Comparison of ENCODE assay signal across 10 cellular contexts in the genomic region with DNA sequence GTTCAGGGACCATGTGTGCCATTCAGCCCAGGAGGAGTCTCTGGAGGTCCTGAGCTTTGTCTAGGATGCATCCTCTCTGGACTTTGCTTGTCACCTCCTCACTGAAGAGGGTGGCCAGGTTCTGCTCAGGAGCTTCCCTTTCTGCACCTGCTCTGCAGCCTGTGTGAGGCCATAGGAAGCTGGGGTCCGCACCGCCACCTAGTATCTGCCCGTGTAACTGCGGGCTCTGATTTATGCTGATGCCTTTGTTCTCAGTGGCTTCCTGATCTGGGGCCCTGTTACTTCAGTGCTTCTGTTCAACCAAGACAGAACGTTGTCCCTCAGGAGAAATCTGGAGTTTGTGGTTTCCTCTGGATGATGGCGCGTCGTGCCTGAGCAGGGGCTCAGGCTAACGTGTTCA. TPM values are rescaled to one million over a fixed set of nuclear protein-coding genes. Genes with fewer than 3 reads are reported as not detected.
DNase-seq lines count a peak whose midpoint lies in the region; ATAC-seq and TF ChIP-seq lines count a peak whose summit lies in the region.
"Had no signal": no experiment of that assay in that cellular context is flagged by ENCODE, and none has a peak within 500 bp of the region (broad histone marks: within the 10 kb centered on the region; RNA-seq: fewer than 3 reads in every experiment).

No MANE protein-coding gene starts in this region.

- H4K20me1 ChIP-seq in mammary epithelial cell (ENCODE audit: insufficient read depth, low read length), result no peaks in the 10 kb centered on the region

- ATAC-seq in HG02981 (IDR thresholded peaks at IDR 0.05; ENCODE audit: unreplicated experiment), result no peak

- TF ChIP-seq CTCF in dorsolateral prefrontal cortex (IDR thresholded peaks at IDR 0.05 in 54 of 56, conservative IDR thresholded peaks at IDR 0.05 in 2 of 56; ENCODE audit: low read depth in 1 of 56, partially characterized antibody in 56 of 56) (no peak), mammary epithelial cell (conservative IDR thresholded peaks at IDR 0.05 in 1 of 2, IDR thresholded peaks at IDR 0.05 in 1 of 2; ENCODE audit: extremely low read depth in 1 of 2, insufficient read depth in 1 of 2, low read depth in 1 of 2, low read length in 2 of 2) (no peak)

- no peak overlapping the region for H3K9ac ChIP-seq in mammary epithelial cell (ENCODE audit: insufficient read depth, low read length)

- H3K27me3 ChIP-seq in dorsolateral prefrontal cortex, result no peaks in the 10 kb centered on the region
- no peaks in the 10 kb centered on the region for H3K27me3 ChIP-seq in mammary epithelial cell (ENCODE audit: insufficient read depth, low read length)
- H3K27me3 ChIP-seq: colonic mucosa had no signal

- peaks cover 10% of the 10 kb centered on the region for H3K9me3 ChIP-seq in mammary epithelial cell (replicated peaks; ENCODE audit: insufficient read depth, low read length)

- intact Hi-C loops in dorsolateral prefrontal cortex (cut with DNase I) (no loop called here), mammary epithelial cell (cut with micrococcal nuclease) (no loop called here)

- CTCF ChIA-PET in mammary epithelial cell (lab: Charles Lee; ENCODE audit: low non-redundant PET), result no interaction called here

- in situ Hi-C loops in mammary epithelial cell (cut with MboI; ENCODE audit: low sequenced_read_pairs in 2 of 2), result no loop called here

- H3K4me3 ChIP-seq in dorsolateral prefrontal cortex (no peak overlapping the region), mammary epithelial cell (replicated peaks in 1 of 3; ENCODE audit: insufficient read depth in 1 of 3, low read depth in 2 of 3, low read length in 3 of 3) (no peak overlapping the region)
- H3K4me3 ChIP-seq: colonic mucosa had no signal

- no peaks in the 10 kb centered on the region for H3K36me3 ChIP-seq in mammary epithelial cell (ENCODE audit: insufficient read depth, low read length)
- H3K36me3 ChIP-seq: colonic mucosa had no signal

- no peaks in the 10 kb centered on the region for H3K79me2 ChIP-seq in mammary epithelial cell (ENCODE audit: insufficient read depth, low read length)

- dilution Hi-C loops in mammary epithelial cell (cut with HindIII; ENCODE audit: low sequenced_read_pairs), result no loop called here

- H3K27ac ChIP-seq in dorsolateral prefrontal cortex, result no peak overlapping the region
- H3K27ac ChIP-seq in mammary epithelial cell (ENCODE audit: insufficient read depth, low read depth, low read length), result no peak overlapping the region
- H3K27ac ChIP-seq: colonic mucosa had no signal

- H3K4me2 ChIP-seq in mammary epithelial cell (ENCODE audit: insufficient read depth, low read depth, low read length), result no peak overlapping the region

- H2AFZ ChIP-seq in mammary epithelial cell (ENCODE audit: low read depth, low read length), result no peak overlapping the region

- no TSS peak for BruUV-seq in mammary epithelial cell (replicated peaks; lab: Mats Ljungman, UMichigan)

- WGBS in mammary epithelial cell (ENCODE audit: low coverage, missing lambda C conversion rate), result 80% methylated on average over 9 of the region's 9 CpGs

- H3K4me1 ChIP-seq in mammary epithelial cell (ENCODE audit: insufficient read depth, low read length), result no peaks in the 10 kb centered on the region
- H3K4me1 ChIP-seq: Caco-2, colonic mucosa had no signal

- DNase-seq in Daoy (ENCODE audit: low read depth), result peak; percentile 7
- DNase-seq in HT-29 (ENCODE audit: low spot score), result peak; percentile 9
- DNase-seq in ecto neural progenitor cell (ENCODE audit: low spot score), result peak; percentile 48
- no peak for DNase-seq in dorsolateral prefrontal cortex
- no peak for DNase-seq in mammary epithelial cell
- DNase-seq: activated CD8-positive, alpha-beta memory T cell treated with anti-CD3 and anti-CD28 coated beads, Interleukin-2, amount 50 U/mL, for 48 hours; Caco-2; colonic mucosa; NCI-H2171 had no signal

RNA-seq across cellular contexts. Expression of gene ZNF610, which starts 15.5 kb away (rescaled TPM):
- total RNA-seq in Daoy (2014; rRNA removed; shearing (Covaris generic)), result 3.8 and 6.5 TPM in 2 replicates
- not detected in 2 replicates for total RNA-seq in HT-29 (2014; rRNA removed; shearing (Covaris generic))
- total RNA-seq in dorsolateral prefrontal cortex, result 10 to 100 TPM in 79 of 120 experiments, 1 to 10 TPM in 41; 4.9 to 19.2 (median 10.9) TPM
- 1 to 10 TPM in 1 of 2 donors, under 1 TPM in 1; 0.64 to 4.8 TPM for total RNA-seq in mammary epithelial cell
- polyA plus RNA-seq in mammary epithelial cell, result 0.40 TPM
- polyA minus RNA-seq in mammary epithelial cell, result not detected

RNA-seq across cellular contexts. Expression of gene ZNF880, which starts 18.2 kb away (rescaled TPM):
- 15.6 and 24.1 TPM in 2 replicates for total RNA-seq in Daoy (2014; rRNA removed; shearing (Covaris generic))
- total RNA-seq in HT-29 (2014; rRNA removed; shearing (Covaris generic)), result not detected in 2 replicates
- total RNA-seq in dorsolateral prefrontal cortex (10 to 100 TPM; 22.0 to 43.6 (median 31.5) TPM), mammary epithelial cell (10 to 100 TPM; 12.9 to 30.0 TPM)
- polyA plus RNA-seq in mammary epithelial cell, result 17.8 TPM
- 3.2 TPM for polyA minus RNA-seq in mammary epithelial cell

RNA-seq across cellular contexts. Expression of gene ZNF528, which starts 46.1 kb away (rescaled TPM):
- 20.3 and 67.9 TPM in 2 replicates for total RNA-seq in Daoy (2014; rRNA removed; shearing (Covaris generic))
- total RNA-seq in HT-29 (2014; rRNA removed; shearing (Covaris generic)), result not detected in 2 replicates
- 100 to 1,000 TPM in 1 of 120 experiments, 10 to 100 TPM in 119; 47.0 to 103 (median 71.7) TPM for total RNA-seq in dorsolateral prefrontal cortex
- total RNA-seq in mammary epithelial cell, result 10 to 100 TPM; 16.1 to 28.8 TPM
- 1.3 TPM for polyA plus RNA-seq in mammary epithelial cell
- polyA minus RNA-seq in mammary epithelial cell, result not detected

RNA-seq across cellular contexts. Expression of gene ZNF480, which starts 54.5 kb away (rescaled TPM):
- 8.6 and 10.7 TPM in 2 replicates for total RNA-seq in Daoy (2014; rRNA removed; shearing (Covaris generic))
- total RNA-seq in HT-29 (2014; rRNA removed; shearing (Covaris generic)), result 0.51 and 0.73 TPM in 2 replicates
- total RNA-seq in dorsolateral prefrontal cortex (10 to 100 TPM in 8 of 120 experiments, 1 to 10 TPM in 112; 3.2 to 11.3 (median 6.9) TPM), mammary epithelial cell (1 to 10 TPM; 4.2 to 9.8 TPM)
- 3.9 TPM for polyA plus RNA-seq in mammary epithelial cell
- 8.0 TPM for polyA minus RNA-seq in mammary epithelial cell

Comparison
In these comparisons a context has a peak if more than half of its experiments do, and no peak if none do; other contexts are left out.
1. DNase-seq: peak in Daoy (single experiment), HT-29 (single experiment) and ecto neural progenitor cell (single experiment); none in dorsolateral prefrontal cortex (0 of 10) and mammary epithelial cell (single experiment).
2. RNA of gene ZNF880, which starts 18.2 kb away (total RNA-seq): 22.0 to 43.6 TPM in dorsolateral prefrontal cortex, 12.9 to 30.0 TPM in mammary epithelial cell and 15.6 to 24.1 TPM in Daoy; not detected in HT-29; every median in the first group is over 10 times any median in the second.
3. RNA of gene ZNF528, which starts 46.1 kb away (total RNA-seq): 47.0 to 103 TPM in dorsolateral prefrontal cortex, 16.1 to 28.8 TPM in mammary epithelial cell and 20.3 to 67.9 TPM in Daoy; not detected in HT-29; every median in the first group is over 10 times any median in the second.